In the genomic region with DNA sequence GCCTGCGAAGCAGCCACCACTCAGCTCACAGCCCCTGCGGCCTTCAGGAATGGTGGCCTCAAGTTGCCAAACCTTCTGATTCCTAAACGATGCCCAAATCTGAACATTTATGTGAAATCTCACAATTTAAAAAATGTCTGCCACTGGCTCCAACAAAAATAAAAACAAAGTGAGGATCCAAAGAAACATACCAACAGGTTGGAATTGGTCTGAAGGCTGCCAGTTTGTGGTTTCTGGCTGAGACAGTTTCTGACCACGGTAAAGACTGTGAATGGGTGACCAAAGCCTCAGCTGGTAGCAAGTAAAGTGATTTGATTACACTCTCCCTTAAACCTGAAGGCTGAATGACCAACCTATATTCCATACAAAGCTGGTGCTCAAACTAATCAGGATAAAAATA, we compare ENCODE assay signal across 17 cellular contexts. TPM values are rescaled to one million over a fixed set of nuclear protein-coding genes. Genes with fewer than 3 reads are reported as not detected.
"Had no signal": no experiment of that assay in that cellular context is flagged by ENCODE, and none has a peak within 500 bp of the region (broad histone marks: within the 10 kb centered on the region; RNA-seq: fewer than 3 reads in every experiment).

No MANE protein-coding gene starts in this region.

- ATAC-seq: lower lobe of right lung; naive thymus-derived CD4-positive, alpha-beta T cell; right cardiac atrium; upper lobe of right lung had no signal

- H3K27me3 Mint-ChIP-seq: activated B cell treated with CpG ODN at 0.5 μM for 24 hours; naive thymus-derived CD4-positive, alpha-beta T cell had no signal

- H3K9me3 Mint-ChIP-seq: activated B cell treated with CpG ODN at 0.5 μM for 24 hours; naive thymus-derived CD4-positive, alpha-beta T cell had no signal

- H3K4me3 Mint-ChIP-seq: activated B cell treated with CpG ODN at 0.5 μM for 24 hours; naive thymus-derived CD4-positive, alpha-beta T cell had no signal

- DNase-seq: activated B cell treated with CpG ODN at 0.5 μM for 24 hours; activated CD4-positive, alpha-beta T cell treated with anti-CD3 and anti-CD28 coated beads, Interleukin-2, amount 50 U/mL, for 1 hour; activated T-cell treated with anti-CD3 and anti-CD28 coated beads, Interleukin-2, amount 50 U/mL, for 1 hour; anterior cingulate cortex; esophagus squamous epithelium; foreskin fibroblast; glutamatergic neuron; lower lobe of right lung; naive thymus-derived CD4-positive, alpha-beta T cell; right cardiac atrium; stimulated activated CD4-positive, alpha-beta T cell treated with anti-CD3 and anti-CD28 coated beads, Interleukin-1b, Interleukin-23, amount 100 ng/mL, for 48 hours; stimulated activated naive CD4-positive, alpha-beta T cell treated with Interleukin-2 at 50 U/mL for 16 hours; T-helper 2 cell; testis; upper lobe of right lung had no signal

- H3K27ac Mint-ChIP-seq: activated B cell treated with CpG ODN at 0.5 μM for 24 hours had no signal

- H3K9me3 ChIP-seq: esophagus squamous epithelium, lower lobe of right lung, testis, upper lobe of right lung had no signal

RNA-seq across cellular contexts. Expression of a gene that starts 24.9 kb away (rescaled TPM):
- total RNA-seq: activated B cell treated with CpG ODN at 0.5 μM for 24 hours; bronchial epithelial cell; esophagus squamous epithelium; lower lobe of right lung; naive thymus-derived CD4-positive, alpha-beta T cell; posterior vena cava; right cardiac atrium; upper lobe of right lung had no signal
